ENCODE assay signal across 11 cellular contexts in the genomic region with DNA sequence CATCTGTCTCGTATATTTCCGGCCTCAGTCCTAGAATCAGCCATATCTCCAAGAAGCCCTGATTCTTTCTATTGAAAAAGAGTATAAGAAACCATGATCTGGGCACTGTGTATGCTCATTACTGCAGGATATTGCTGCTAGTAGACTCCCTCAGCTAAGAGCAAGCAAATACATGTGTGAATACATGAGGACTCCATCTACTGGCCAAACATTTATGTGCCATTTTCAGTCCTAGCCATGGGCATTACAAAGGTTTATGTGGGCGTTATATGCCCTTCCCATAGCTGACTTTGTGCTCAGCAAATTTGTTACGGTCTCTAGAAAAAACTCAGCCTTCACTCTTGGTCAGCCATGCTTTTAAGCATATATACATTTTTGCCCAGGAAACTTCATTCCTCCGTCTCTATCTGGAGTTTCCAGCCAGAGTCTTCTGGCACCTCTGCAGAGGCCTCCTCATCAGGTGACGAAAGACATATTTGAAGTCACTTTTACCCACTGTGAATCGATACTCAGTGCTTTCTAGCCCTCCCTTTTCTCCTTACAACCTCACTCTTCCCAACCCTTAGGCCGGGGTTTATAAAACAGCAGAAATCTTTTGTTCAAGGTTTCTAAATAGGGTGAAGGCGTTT.
DNase-seq lines count a peak whose midpoint lies in the region; FAIRE-seq and TF ChIP-seq lines count a peak whose summit lies in the region.
"Had no signal": no experiment of that assay in that cellular context is flagged by ENCODE, and none has a peak within 500 bp of the region (broad histone marks: within the 10 kb centered on the region; RNA-seq: fewer than 3 reads in every experiment).

No MANE protein-coding gene starts in this region.

- no peaks in the 10 kb centered on the region for H3K27me3 ChIP-seq in tibial nerve

- TF ChIP-seq CTCF in brain (conservative IDR thresholded peaks at IDR 0.05) (peak; percentile 16 to 62), tibial nerve (IDR thresholded peaks at IDR 0.05) (no peak)

- peak; percentile 93 for FAIRE-seq in urothelium cell line (lab: Jason Lieb, UNC)
- FAIRE-seq: endothelial cell of umbilical vein had no signal

- 74 to 77% methylated on average over 9 of the region's 9 CpGs for WGBS in tibial nerve, 2 donors

- H3K27ac ChIP-seq in tibial nerve, result no peak overlapping the region

- TF ChIP-seq EP300 in tibial nerve (IDR thresholded peaks at IDR 0.05), result no peak

- no peaks in the 10 kb centered on the region for H3K27me3 Mint-ChIP-seq in brain
- H3K27me3 Mint-ChIP-seq: B cell had no signal

- no peaks in the 10 kb centered on the region for H3K36me3 Mint-ChIP-seq in brain

- TF ChIP-seq POLR2A in tibial nerve (IDR thresholded peaks at IDR 0.05), result no peak

- no peaks in the 10 kb centered on the region for H3K9me3 ChIP-seq in tibial nerve

- DNase-seq in SKM-1 treated with dmso at 0.1 percent for 144 hours (lab: John Stamatoyannopoulos, UW; ENCODE audit: unreplicated experiment) (peak; percentile 8), SKM-1 (lab: John Stamatoyannopoulos, UW; ENCODE audit: unreplicated experiment) (no peak), NCI-H524 treated with DMSO at 0.1 percent for 48 hours (lab: John Stamatoyannopoulos, UW) (peak; percentile 41), urothelium cell line (ENCODE audit: low spot score) (peak; percentile 39), DMS79 (lab: John Stamatoyannopoulos, UW) (no peak), NCI-H1930 (lab: John Stamatoyannopoulos, UW) (no peak), tibial nerve (ENCODE audit: low spot score in 2 of 2) (no peak)
- DNase-seq: stimulated activated CD4-positive, alpha-beta T cell treated with anti-CD3 and anti-CD28 coated beads, Interleukin-4, amount 100 ng/mL, for 4 hours had no signal

- peaks cover 5% of the 10 kb centered on the region for H3K4me1 Mint-ChIP-seq in brain
- H3K4me1 Mint-ChIP-seq: B cell had no signal

- no peak overlapping the region for H3K4me3 Mint-ChIP-seq in brain
- H3K4me3 Mint-ChIP-seq: B cell had no signal

- H3K4me3 ChIP-seq in tibial nerve, result no peak overlapping the region

- H3K4me1 ChIP-seq in tibial nerve, result no peaks in the 10 kb centered on the region

- no peak overlapping the region for H3K27ac Mint-ChIP-seq in brain
- H3K27ac Mint-ChIP-seq: B cell had no signal

- no peaks in the 10 kb centered on the region for H3K36me3 ChIP-seq in tibial nerve

- no peaks in the 10 kb centered on the region for H3K9me3 Mint-ChIP-seq in brain

Comparison
In these comparisons a context has a peak if more than half of its experiments do, and no peak if none do; other contexts are left out.
1. DNase-seq: peak in SKM-1 treated with dmso at 0.1 percent for 144 hours (single experiment), NCI-H524 treated with DMSO at 0.1 percent for 48 hours (single experiment) and urothelium cell line (single experiment); none in SKM-1 (single experiment), DMS79 (single experiment), NCI-H1930 (0 of 2) and tibial nerve (0 of 2).
2. CTCF ChIP-seq: peak in brain (2 of 2); none in tibial nerve (0 of 5).